In the genomic region with DNA sequence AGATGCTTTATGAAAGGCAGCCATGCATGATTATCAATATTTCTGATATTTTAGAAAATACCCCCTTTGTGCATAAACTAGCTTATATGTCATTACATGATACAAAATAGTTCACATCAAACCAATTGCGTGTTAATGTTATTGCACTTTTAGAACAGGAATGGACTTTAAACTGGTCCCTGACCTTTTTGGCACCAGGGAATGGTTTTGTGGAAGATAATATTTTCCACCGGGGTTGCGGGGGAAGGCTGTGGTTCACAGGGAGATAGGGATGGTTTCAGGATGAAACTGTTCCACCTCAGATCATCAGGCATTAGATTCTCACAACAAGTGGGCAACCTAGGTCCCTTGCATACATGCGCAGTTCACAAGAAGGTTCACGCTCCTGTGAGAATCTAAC, we compare ENCODE assay signal across 29 cellular contexts.
"Had no signal": no experiment of that assay in that cellular context is flagged by ENCODE, and none has a peak within 500 bp of the region (broad histone marks: within the 10 kb centered on the region; RNA-seq: fewer than 3 reads in every experiment).

No MANE protein-coding gene starts in this region.

- H3K27me3 ChIP-seq: brain microvascular endothelial cell had no signal

- H3K36me3 Mint-ChIP-seq: activated naive CD8-positive, alpha-beta T cell had no signal

- H3K4me3 Mint-ChIP-seq: activated B cell treated with CpG ODN at 0.5 μM for 24 hours; activated CD8-positive, alpha-beta T cell treated with anti-CD3 and anti-CD28 coated beads for 36 hours; activated naive CD8-positive, alpha-beta T cell; activated T-cell treated with anti-CD3 and anti-CD28 coated beads, Interleukin-2, amount 50 U/mL, for 4 hours; activated T-helper 17 cell treated with anti-CD3 and anti-CD28 coated beads, Interleukin-2, amount 50 U/mL, for 72 hours; central memory CD8-positive, alpha-beta T cell; dendritic cell treated with granulocyte-macrophage colony-stimulating factor and Interleukin-4, amounts not matched to agents 40 ng/mL and 50 ng/mL, for 4 days; T-cell; T-helper 1 cell treated with Interleukin-12 subunit alpha and Interleukin-12 subunit beta and Interleukin-4 antibody, amounts not matched to agents 30 μg/mL and 1 μg/mL, for 36 hours; T-helper 2 cell treated with Interferon-gamma antibody and Interleukin-4, amounts not matched to agents 5 μg/mL and 100 μg/mL, for 36 hours had no signal

- H3K27ac Mint-ChIP-seq: activated B cell treated with CpG ODN at 0.5 μM for 24 hours; activated CD8-positive, alpha-beta T cell treated with anti-CD3 and anti-CD28 coated beads for 36 hours; activated T-helper 17 cell treated with anti-CD3 and anti-CD28 coated beads, Interleukin-2, amount 50 U/mL, for 72 hours; dendritic cell treated with granulocyte-macrophage colony-stimulating factor and Interleukin-4, amounts not matched to agents 40 ng/mL and 50 ng/mL, for 4 days; T-cell; T-helper 1 cell treated with Interleukin-12 subunit alpha and Interleukin-12 subunit beta and Interleukin-4 antibody, amounts not matched to agents 30 μg/mL and 1 μg/mL, for 36 hours; T-helper 2 cell treated with Interferon-gamma antibody and Interleukin-4, amounts not matched to agents 5 μg/mL and 100 μg/mL, for 36 hours had no signal

- H3K27ac ChIP-seq: brain microvascular endothelial cell, coronary artery, WERI-Rb-1 had no signal

- ATAC-seq: activated CD4-positive, CD25-positive, alpha-beta regulatory T cell treated with anti-CD3 and anti-CD28 coated beads, Interleukin-2, amount 50 U/mL, for 24 hours; activated CD8-positive, alpha-beta T cell treated with anti-CD3 and anti-CD28 coated beads for 36 hours; activated T-cell treated with anti-CD3 and anti-CD28 coated beads, Interleukin-2, amount 50 U/mL, for 4 hours; activated T-helper 17 cell treated with anti-CD3 and anti-CD28 coated beads, Interleukin-2, amount 50 U/mL, for 72 hours; esophagus mucosa; T-cell had no signal

- H3K27me3 Mint-ChIP-seq: activated B cell treated with CpG ODN at 0.5 μM for 24 hours; activated CD8-positive, alpha-beta T cell treated with anti-CD3 and anti-CD28 coated beads for 36 hours; activated naive CD8-positive, alpha-beta T cell; activated T-helper 17 cell treated with anti-CD3 and anti-CD28 coated beads, Interleukin-2, amount 50 U/mL, for 72 hours; central memory CD8-positive, alpha-beta T cell; dendritic cell treated with granulocyte-macrophage colony-stimulating factor and Interleukin-4, amounts not matched to agents 40 ng/mL and 50 ng/mL, for 4 days; T-cell had no signal

- H3K4me3 ChIP-seq: coronary artery had no signal

- H3K4me1 Mint-ChIP-seq: activated B cell treated with CpG ODN at 0.5 μM for 24 hours; activated T-helper 17 cell treated with anti-CD3 and anti-CD28 coated beads, Interleukin-2, amount 50 U/mL, for 72 hours; central memory CD8-positive, alpha-beta T cell; T-cell had no signal

- DNase-seq: activated B cell treated with CpG ODN at 0.5 μM for 24 hours; activated CD4-positive, alpha-beta T cell treated with anti-CD3 and anti-CD28 coated beads for 48 hours; activated CD4-positive, alpha-beta T cell treated with anti-CD3 and anti-CD28 coated beads, Interleukin-2, amount 50 U/mL, for 1 hour; activated CD4-positive, alpha-beta T cell treated with anti-CD3 and anti-CD28 coated beads, Interleukin-2, amount 50 U/mL, for 48 hours; activated CD8-positive, alpha-beta memory T cell treated with anti-CD3 and anti-CD28 coated beads for 24 hours; activated CD8-positive, alpha-beta T cell treated with anti-CD3 and anti-CD28 coated beads for 36 hours; activated effector memory CD4-positive, alpha-beta T cell treated with Interleukin-2 at 50 U/mL for 16 hours; activated gamma-delta T cell treated with Interleukin-2 at 50 U/mL for 16 hours; activated naive CD4-positive, alpha-beta T cell treated with anti-CD3 and anti-CD28 coated beads, Interleukin-2, amount 50 U/mL, for 16 hours; activated naive CD4-positive, alpha-beta T cell treated with Interleukin-2 at 50 U/mL for 16 hours; activated T-cell treated with anti-CD3 and anti-CD28 coated beads, Interleukin-2, amount 50 U/mL, for 4 hours; amniotic stem cell; anterior cingulate cortex; brain microvascular endothelial cell; effector CD4-positive, alpha-beta T cell; foreskin fibroblast; SW 1271; T-cell; T1000; WERI-Rb-1 had no signal
